1 cellular context compared by ENCODE assay signal in the genomic region with DNA sequence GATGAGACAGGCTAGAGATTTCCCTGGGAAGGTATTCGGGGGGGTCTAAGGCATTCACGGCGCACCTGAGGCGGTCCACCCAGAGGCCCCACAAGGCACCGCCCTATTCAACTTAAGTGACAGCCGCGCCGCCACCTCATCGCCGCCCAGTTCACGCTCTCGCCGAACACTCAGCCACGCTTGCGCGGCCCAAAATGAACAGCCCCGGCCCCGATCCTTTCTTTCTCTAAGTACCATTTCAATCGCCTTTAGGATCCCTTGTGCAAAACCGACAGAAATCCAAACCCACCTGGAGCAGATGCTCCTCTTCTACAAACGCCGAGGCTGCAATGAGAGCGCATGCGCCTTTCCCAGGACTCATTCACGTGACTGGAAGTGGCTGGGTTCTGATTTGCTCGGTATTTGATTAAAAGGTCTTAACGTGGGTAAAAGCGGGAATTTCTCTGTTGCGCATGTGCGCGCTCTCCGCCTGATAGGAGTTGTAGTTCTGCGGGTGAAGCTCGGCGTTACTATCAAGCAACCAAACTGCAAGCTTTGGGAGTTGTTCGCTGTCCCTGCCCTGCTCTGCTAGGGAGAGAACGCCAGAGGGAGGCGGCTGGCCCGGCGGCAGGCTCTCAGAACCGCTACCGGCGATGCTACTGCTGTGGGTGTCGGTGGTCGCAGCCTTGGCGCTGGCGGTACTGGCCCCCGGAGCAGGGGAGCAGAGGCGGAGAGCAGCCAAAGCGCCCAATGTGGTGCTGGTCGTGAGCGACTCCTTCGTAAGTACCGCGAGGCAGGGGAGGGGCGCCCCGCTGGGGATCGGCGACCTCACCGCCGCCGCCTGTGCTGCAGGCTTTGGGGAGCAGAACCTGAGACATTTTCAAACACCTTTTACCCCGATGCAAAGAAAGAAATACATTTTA.
A peak's percentile ranks its signal among the peaks of the same experiment; 100 is the strongest.
TF ChIP-seq lines count a peak whose summit lies in the region.

A gene with protein sequence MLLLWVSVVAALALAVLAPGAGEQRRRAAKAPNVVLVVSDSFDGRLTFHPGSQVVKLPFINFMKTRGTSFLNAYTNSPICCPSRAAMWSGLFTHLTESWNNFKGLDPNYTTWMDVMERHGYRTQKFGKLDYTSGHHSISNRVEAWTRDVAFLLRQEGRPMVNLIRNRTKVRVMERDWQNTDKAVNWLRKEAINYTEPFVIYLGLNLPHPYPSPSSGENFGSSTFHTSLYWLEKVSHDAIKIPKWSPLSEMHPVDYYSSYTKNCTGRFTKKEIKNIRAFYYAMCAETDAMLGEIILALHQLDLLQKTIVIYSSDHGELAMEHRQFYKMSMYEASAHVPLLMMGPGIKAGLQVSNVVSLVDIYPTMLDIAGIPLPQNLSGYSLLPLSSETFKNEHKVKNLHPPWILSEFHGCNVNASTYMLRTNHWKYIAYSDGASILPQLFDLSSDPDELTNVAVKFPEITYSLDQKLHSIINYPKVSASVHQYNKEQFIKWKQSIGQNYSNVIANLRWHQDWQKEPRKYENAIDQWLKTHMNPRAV (plus strand): TSS at position 455 of the 902 bp plus-strand sequence. CDS start 178 bp downstream, at position 633.
SKIC3 (minus strand) TSS at position 331 of the 902 bp plus-strand sequence. CDS start 7,827 bp downstream, outside the sequence.

TF ChIP-seq in HepG2, 621 proteins besides CTCF, POLR2A, EP300 and RAD21 (continued from another document and continues in another):
- peak; percentile 79; the same call in 1 of the 2 replicates for TF ChIP-seq GMEB1 (CRISPR knock-in tag; IDR thresholded peaks at IDR 0.05; ENCODE audit: borderline replicate concordance)
- TF ChIP-seq MBNL3 (CRISPR knock-in tag; conservative IDR thresholded peaks at IDR 0.05): no peak
- TF ChIP-seq SPEN (CRISPR knock-in tag; IDR thresholded peaks at IDR 0.05; ENCODE audit: low read depth): peak; percentile 67
- TF ChIP-seq MYNN (CRISPR knock-in tag; IDR thresholded peaks at IDR 0.05; ENCODE audit: low read depth): no peak; the same call in 1 of the 2 replicates
- TF ChIP-seq ZNF781 (CRISPR knock-in tag; IDR thresholded peaks at IDR 0.05; ENCODE audit: borderline replicate concordance, not compliant biosample characterization): peak; percentile 22
- TF ChIP-seq, protein P1, sequence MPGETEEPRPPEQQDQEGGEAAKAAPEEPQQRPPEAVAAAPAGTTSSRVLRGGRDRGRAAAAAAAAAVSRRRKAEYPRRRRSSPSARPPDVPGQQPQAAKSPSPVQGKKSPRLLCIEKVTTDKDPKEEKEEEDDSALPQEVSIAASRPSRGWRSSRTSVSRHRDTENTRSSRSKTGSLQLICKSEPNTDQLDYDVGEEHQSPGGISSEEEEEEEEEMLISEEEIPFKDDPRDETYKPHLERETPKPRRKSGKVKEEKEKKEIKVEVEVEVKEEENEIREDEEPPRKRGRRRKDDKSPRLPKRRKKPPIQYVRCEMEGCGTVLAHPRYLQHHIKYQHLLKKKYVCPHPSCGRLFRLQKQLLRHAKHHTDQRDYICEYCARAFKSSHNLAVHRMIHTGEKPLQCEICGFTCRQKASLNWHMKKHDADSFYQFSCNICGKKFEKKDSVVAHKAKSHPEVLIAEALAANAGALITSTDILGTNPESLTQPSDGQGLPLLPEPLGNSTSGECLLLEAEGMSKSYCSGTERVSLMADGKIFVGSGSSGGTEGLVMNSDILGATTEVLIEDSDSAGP (CRISPR knock-in tag; IDR thresholded peaks at IDR 0.05; ENCODE audit: borderline replicate concordance): peak; percentile 89; the same call in 1 of the 2 replicates
- TF ChIP-seq, protein P2, sequence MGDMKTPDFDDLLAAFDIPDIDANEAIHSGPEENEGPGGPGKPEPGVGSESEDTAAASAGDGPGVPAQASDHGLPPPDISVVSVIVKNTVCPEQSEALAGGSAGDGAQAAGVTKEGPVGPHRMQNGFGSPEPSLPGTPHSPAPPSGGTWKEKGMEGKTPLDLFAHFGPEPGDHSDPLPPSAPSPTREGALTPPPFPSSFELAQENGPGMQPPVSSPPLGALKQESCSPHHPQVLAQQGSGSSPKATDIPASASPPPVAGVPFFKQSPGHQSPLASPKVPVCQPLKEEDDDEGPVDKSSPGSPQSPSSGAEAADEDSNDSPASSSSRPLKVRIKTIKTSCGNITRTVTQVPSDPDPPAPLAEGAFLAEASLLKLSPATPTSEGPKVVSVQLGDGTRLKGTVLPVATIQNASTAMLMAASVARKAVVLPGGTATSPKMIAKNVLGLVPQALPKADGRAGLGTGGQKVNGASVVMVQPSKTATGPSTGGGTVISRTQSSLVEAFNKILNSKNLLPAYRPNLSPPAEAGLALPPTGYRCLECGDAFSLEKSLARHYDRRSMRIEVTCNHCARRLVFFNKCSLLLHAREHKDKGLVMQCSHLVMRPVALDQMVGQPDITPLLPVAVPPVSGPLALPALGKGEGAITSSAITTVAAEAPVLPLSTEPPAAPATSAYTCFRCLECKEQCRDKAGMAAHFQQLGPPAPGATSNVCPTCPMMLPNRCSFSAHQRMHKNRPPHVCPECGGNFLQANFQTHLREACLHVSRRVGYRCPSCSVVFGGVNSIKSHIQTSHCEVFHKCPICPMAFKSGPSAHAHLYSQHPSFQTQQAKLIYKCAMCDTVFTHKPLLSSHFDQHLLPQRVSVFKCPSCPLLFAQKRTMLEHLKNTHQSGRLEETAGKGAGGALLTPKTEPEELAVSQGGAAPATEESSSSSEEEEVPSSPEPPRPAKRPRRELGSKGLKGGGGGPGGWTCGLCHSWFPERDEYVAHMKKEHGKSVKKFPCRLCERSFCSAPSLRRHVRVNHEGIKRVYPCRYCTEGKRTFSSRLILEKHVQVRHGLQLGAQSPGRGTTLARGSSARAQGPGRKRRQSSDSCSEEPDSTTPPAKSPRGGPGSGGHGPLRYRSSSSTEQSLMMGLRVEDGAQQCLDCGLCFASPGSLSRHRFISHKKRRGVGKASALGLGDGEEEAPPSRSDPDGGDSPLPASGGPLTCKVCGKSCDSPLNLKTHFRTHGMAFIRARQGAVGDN (CRISPR knock-in tag; IDR thresholded peaks at IDR 0.05): peak; percentile 91
- no peak for TF ChIP-seq ZSCAN29 (CRISPR knock-in tag; conservative IDR thresholded peaks at IDR 0.05)
- TF ChIP-seq FOXC1 (CRISPR knock-in tag; IDR thresholded peaks at IDR 0.05; ENCODE audit: borderline replicate concordance): peak; percentile 73; the same call in 1 of the 2 replicates
- peak; percentile 85 for TF ChIP-seq ZNF709 (CRISPR knock-in tag; IDR thresholded peaks at IDR 0.05)
- peak; percentile 75; the same call in 1 of the 2 replicates for TF ChIP-seq GFI1 (CRISPR knock-in tag; IDR thresholded peaks at IDR 0.05; ENCODE audit: borderline replicate concordance)
- TF ChIP-seq, protein P3, sequence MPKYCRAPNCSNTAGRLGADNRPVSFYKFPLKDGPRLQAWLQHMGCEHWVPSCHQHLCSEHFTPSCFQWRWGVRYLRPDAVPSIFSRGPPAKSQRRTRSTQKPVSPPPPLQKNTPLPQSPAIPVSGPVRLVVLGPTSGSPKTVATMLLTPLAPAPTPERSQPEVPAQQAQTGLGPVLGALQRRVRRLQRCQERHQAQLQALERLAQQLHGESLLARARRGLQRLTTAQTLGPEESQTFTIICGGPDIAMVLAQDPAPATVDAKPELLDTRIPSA (CRISPR knock-in tag; IDR thresholded peaks at IDR 0.05; ENCODE audit: borderline replicate concordance): peak; percentile 85; the same call in 1 of the 2 replicates
- TF ChIP-seq TARDBP (CRISPR knock-in tag; IDR thresholded peaks at IDR 0.05): peak; percentile 20; the same call in 1 of the 2 replicates
- no peak for TF ChIP-seq ZNF276 (CRISPR knock-in tag; IDR thresholded peaks at IDR 0.05; ENCODE audit: low read depth)
- no peak; the same call in 1 of the 2 replicates for TF ChIP-seq SALL2 (CRISPR knock-in tag; IDR thresholded peaks at IDR 0.05)
- no peak for TF ChIP-seq PCBP1 (IDR thresholded peaks at IDR 0.05; ENCODE audit: borderline replicate concordance, low read depth, low read length)
- TF ChIP-seq, protein P4, sequence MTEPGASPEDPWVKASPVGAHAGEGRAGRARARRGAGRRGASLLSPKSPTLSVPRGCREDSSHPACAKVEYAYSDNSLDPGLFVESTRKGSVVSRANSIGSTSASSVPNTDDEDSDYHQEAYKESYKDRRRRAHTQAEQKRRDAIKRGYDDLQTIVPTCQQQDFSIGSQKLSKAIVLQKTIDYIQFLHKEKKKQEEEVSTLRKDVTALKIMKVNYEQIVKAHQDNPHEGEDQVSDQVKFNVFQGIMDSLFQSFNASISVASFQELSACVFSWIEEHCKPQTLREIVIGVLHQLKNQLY (CRISPR knock-in tag; IDR thresholded peaks at IDR 0.05): peak; percentile 91
- TF ChIP-seq, protein P5, sequence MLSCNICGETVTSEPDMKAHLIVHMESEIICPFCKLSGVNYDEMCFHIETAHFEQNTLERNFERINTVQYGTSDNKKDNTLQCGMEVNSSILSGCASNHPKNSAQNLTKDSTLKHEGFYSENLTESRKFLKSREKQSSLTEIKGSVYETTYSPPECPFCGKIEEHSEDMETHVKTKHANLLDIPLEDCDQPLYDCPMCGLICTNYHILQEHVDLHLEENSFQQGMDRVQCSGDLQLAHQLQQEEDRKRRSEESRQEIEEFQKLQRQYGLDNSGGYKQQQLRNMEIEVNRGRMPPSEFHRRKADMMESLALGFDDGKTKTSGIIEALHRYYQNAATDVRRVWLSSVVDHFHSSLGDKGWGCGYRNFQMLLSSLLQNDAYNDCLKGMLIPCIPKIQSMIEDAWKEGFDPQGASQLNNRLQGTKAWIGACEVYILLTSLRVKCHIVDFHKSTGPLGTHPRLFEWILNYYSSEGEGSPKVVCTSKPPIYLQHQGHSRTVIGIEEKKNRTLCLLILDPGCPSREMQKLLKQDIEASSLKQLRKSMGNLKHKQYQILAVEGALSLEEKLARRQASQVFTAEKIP (CRISPR knock-in tag; IDR thresholded peaks at IDR 0.05; ENCODE audit: borderline replicate concordance): no peak
- TF ChIP-seq MXD3 (CRISPR knock-in tag; IDR thresholded peaks at IDR 0.05): peak; percentile 52; the same call in 1 of the 2 replicates
- TF ChIP-seq ZNF563 (CRISPR knock-in tag; IDR thresholded peaks at IDR 0.05): peak; percentile 75
- TF ChIP-seq ZGPAT (CRISPR knock-in tag; IDR thresholded peaks at IDR 0.05): peak; percentile 80
- TF ChIP-seq ZNF674 (CRISPR knock-in tag; IDR thresholded peaks at IDR 0.05; ENCODE audit: low read depth): no peak
- 0 out of 2 replicates have a peak, but pooled peaks have one; percentile 73 for TF ChIP-seq REPIN1 (CRISPR knock-in tag; IDR thresholded peaks at IDR 0.05; ENCODE audit: borderline replicate concordance, low read depth)
- no peak for TF ChIP-seq EHMT2 (IDR thresholded peaks at IDR 0.05; ENCODE audit: borderline replicate concordance, low read depth, low read length)
- TF ChIP-seq NAIF1 (CRISPR knock-in tag; IDR thresholded peaks at IDR 0.05; ENCODE audit: borderline replicate concordance): no peak
- peak; percentile 96 for TF ChIP-seq ASH2L (IDR thresholded peaks at IDR 0.05; ENCODE audit: insufficient read length, low read depth, low read length)
- 0 out of 2 replicates have a peak, but pooled peaks have one; percentile 64 for TF ChIP-seq DR1 (CRISPR knock-in tag; IDR thresholded peaks at IDR 0.05)
- TF ChIP-seq SNAPC5 (CRISPR knock-in tag; IDR thresholded peaks at IDR 0.05; ENCODE audit: borderline replicate concordance): peak; percentile 81
- peak; percentile 87; the same call in 1 of the 2 replicates for TF ChIP-seq ZNF572 (CRISPR knock-in tag; IDR thresholded peaks at IDR 0.05)
- TF ChIP-seq PAX8 (CRISPR knock-in tag; IDR thresholded peaks at IDR 0.05; ENCODE audit: borderline replicate concordance): no peak
- peak; percentile 77 for TF ChIP-seq TBX2 (CRISPR knock-in tag; IDR thresholded peaks at IDR 0.05; ENCODE audit: borderline replicate concordance)
- no peak for TF ChIP-seq FOXP1 (IDR thresholded peaks at IDR 0.05)
- TF ChIP-seq FOXP1 (CRISPR knock-in tag; IDR thresholded peaks at IDR 0.05): no peak
